Comparison of ENCODE assay signal across 18 cellular contexts in the genomic region with DNA sequence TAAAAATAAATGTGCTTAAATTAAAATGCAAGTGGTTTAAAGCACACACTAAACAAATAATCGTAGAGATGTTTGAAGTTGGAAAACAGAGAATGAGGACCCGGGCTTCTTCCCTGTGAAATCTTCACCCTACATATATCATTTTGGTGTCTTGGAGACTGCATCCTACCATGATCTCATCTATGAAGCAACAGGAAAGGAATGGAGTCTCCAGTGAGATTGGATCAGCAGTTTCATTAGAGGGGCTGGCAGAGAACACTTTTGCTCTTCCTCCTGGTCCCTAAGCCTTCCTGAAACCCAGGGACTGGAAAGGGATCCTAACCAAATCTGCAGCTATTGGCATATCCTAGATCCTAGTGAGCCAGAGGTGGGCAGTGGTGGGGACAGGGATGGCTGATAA.
DNase-seq lines count a peak whose midpoint lies in the region; ATAC-seq and TF ChIP-seq lines count a peak whose summit lies in the region.
"Had no signal": no experiment of that assay in that cellular context is flagged by ENCODE, and none has a peak within 500 bp of the region (broad histone marks: within the 10 kb centered on the region; RNA-seq: fewer than 3 reads in every experiment).

No MANE protein-coding gene starts in this region.

- H3K36me3 Mint-ChIP-seq in progenitor cell of endocrine pancreas (ENCODE audit: insufficient read depth): peaks cover 6% of the 10 kb centered on the region
- H3K36me3 Mint-ChIP-seq: CD14-positive monocyte; CD8-positive, alpha-beta T cell had no signal

- no peak overlapping the region for H3K27ac ChIP-seq in coronary artery
- H3K27ac ChIP-seq: GM23248, KMS-11 had no signal

- H3K4me3 ChIP-seq in coronary artery: no peak overlapping the region
- H3K4me3 ChIP-seq: GM12878, GM23248 had no signal

- no peak for ATAC-seq in GM21526 (IDR thresholded peaks at IDR 0.05; ENCODE audit: low FRiP score, unreplicated experiment)
- ATAC-seq: CD8-positive, alpha-beta T cell; GM12878; HCT116; HepG2 had no signal

- peaks cover 16% of the 10 kb centered on the region for H3K4me1 Mint-ChIP-seq in progenitor cell of endocrine pancreas (ENCODE audit: low read depth)
- H3K4me1 Mint-ChIP-seq: CD14-positive monocyte had no signal

- TF ChIP-seq CTCF in coronary artery (IDR thresholded peaks at IDR 0.05) (no peak), progenitor cell of endocrine pancreas (IDR thresholded peaks at IDR 0.05; ENCODE audit: unreplicated experiment) (no peak)

- peak overlapping the region; percentile 3 for H3K4me3 Mint-ChIP-seq in progenitor cell of endocrine pancreas (ENCODE audit: low read depth)
- H3K4me3 Mint-ChIP-seq: CD14-positive monocyte; CD8-positive, alpha-beta T cell had no signal

- peaks cover 38% of the 10 kb centered on the region for H3K27me3 Mint-ChIP-seq in progenitor cell of endocrine pancreas

- peaks cover 13% of the 10 kb centered on the region for H3K9me3 Mint-ChIP-seq in progenitor cell of endocrine pancreas (ENCODE audit: low read depth)

- H3K27ac Mint-ChIP-seq in progenitor cell of endocrine pancreas: no peak overlapping the region
- H3K27ac Mint-ChIP-seq: CD14-positive monocyte; CD8-positive, alpha-beta T cell had no signal

- peak; percentile 77 for DNase-seq in EL
- DNase-seq in RPMI7951 (ENCODE audit: low read depth): peak; percentile 35
- DNase-seq in coronary artery (ENCODE audit: low spot score): peak; percentile 3
- no peak for DNase-seq in progenitor cell of endocrine pancreas (ENCODE audit: low spot score, unreplicated experiment)
- DNase-seq in GM19238 (ENCODE audit: insufficient read length, low spot score): no peak
- no peak for DNase-seq in hippocampal formation (lab: John Stamatoyannopoulos, UW)
- no peak for DNase-seq in NCI-H146 (lab: John Stamatoyannopoulos, UW)
- DNase-seq: CD8-positive, alpha-beta T cell; COR-L47; DMS153; DND-41; GM23248 had no signal

Comparison
In these comparisons a context has a peak if more than half of its experiments do, and no peak if none do; other contexts are left out.
1. DNase-seq: peak in EL (single experiment), RPMI7951 (single experiment) and coronary artery (single experiment); none in progenitor cell of endocrine pancreas (single experiment), GM19238 (single experiment), hippocampal formation (0 of 2) and NCI-H146 (single experiment).